In the genomic region with DNA sequence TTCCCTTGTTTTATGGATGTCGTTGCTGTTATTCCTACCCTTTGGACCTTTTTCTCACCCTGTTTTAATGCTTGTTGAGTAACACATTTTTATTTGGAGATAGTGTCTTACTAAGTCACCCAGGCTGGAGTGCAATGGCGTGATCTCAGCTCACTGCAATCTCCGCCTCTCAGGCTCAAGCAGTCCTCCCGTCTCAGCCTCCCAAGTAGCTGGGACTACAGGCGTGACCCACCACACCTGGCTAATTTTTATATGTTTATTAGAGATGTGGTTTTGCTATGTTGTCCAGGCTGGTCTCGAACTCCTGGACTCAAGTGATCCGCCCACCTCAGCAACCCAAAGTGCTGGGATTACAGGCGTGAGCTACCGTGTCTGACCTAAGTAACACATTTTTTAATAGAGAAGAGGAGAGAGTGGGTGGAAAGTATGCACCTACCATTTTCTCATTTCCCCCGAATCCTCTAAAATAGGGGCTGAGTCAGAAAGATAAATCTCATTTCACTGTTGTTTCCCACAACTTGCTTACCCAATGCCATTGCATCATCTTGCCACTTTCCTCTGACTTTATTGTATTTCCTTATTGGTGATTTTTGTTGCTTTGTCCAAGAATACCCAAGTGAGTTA, we compare ENCODE assay signal across 1 cellular context.
TF ChIP-seq lines count a peak whose summit lies in the region.

No MANE protein-coding gene starts in this region.

TF ChIP-seq in IMR-90, 13 proteins besides CTCF, POLR2A, EP300 and RAD21:
- TF ChIP-seq CEBPB (IDR thresholded peaks at IDR 0.05; ENCODE audit: low read depth, low read length), result peak; percentile 86
- TF ChIP-seq RFX5 (IDR thresholded peaks at IDR 0.05; ENCODE audit: low read depth, low read length), result no peak
- no peak for TF ChIP-seq FOS (IDR thresholded peaks at IDR 0.05; ENCODE audit: low read depth, low read length)
